Comparison of ENCODE assay signal across 22 cellular contexts in genomic region chr14:99461411-99461810, GRCh38.
"Had no signal": no experiment of that assay in that cellular context is flagged by ENCODE, and none has a peak within 500 bp of the region (broad histone marks: within the 10 kb centered on the region; RNA-seq: fewer than 3 reads in every experiment).

No MANE protein-coding gene starts in this region.

- H3K36me3 ChIP-seq: uterus had no signal

- H3K4me3 ChIP-seq: neural progenitor cell, right atrium auricular region, spleen, thoracic aorta, uterus had no signal

- H3K9me3 ChIP-seq: right atrium auricular region, spleen, thoracic aorta, uterus had no signal

- H3K27ac Mint-ChIP-seq: mesothelial cell of epicardium; neural progenitor cell; stimulated activated naive CD8-positive, alpha-beta T cell treated with anti-CD3 and anti-CD28 coated beads, Interleukin-15, Interleukin-2, amounts not matched to agents 100 ng/mL and 50 ng/mL, for 24 hours had no signal

- H3K4me1 ChIP-seq: neural progenitor cell, right atrium auricular region, spleen, uterus had no signal

- ATAC-seq: left ventricle myocardium superior; naive thymus-derived CD4-positive, alpha-beta T cell had no signal

- H3K27me3 ChIP-seq: brain microvascular endothelial cell, neural progenitor cell, right atrium auricular region, spleen, uterus had no signal

- H3K4me2 ChIP-seq: neural progenitor cell had no signal

- DNase-seq: activated CD4-positive, alpha-beta T cell treated with anti-CD3 and anti-CD28 coated beads for 48 hours; activated CD4-positive, alpha-beta T cell treated with anti-CD3 and anti-CD28 coated beads, Interleukin-2, amount 50 U/mL, for 48 hours; activated CD8-positive, alpha-beta memory T cell treated with anti-CD3 and anti-CD28 coated beads for 24 hours; activated gamma-delta T cell treated with Interleukin-2 at 50 U/mL for 16 hours; activated naive CD4-positive, alpha-beta T cell treated with anti-CD3 and anti-CD28 coated beads, Interleukin-2, amount 50 U/mL, for 16 hours; activated T-cell treated with anti-CD3 and anti-CD28 coated beads, Interleukin-2, amount 50 U/mL, for 24 hours; amniotic stem cell; brain microvascular endothelial cell; caudate nucleus; glutamatergic neuron; left ventricle myocardium superior; naive thymus-derived CD4-positive, alpha-beta T cell; occipital lobe; spleen; T-helper 9 cell; uterus had no signal

- H3K4me3 Mint-ChIP-seq: activated T-cell treated with anti-CD3 and anti-CD28 coated beads, Interleukin-2, amount 50 U/mL, for 24 hours; mesothelial cell of epicardium; naive thymus-derived CD4-positive, alpha-beta T cell; neural progenitor cell; stimulated activated naive CD8-positive, alpha-beta T cell treated with anti-CD3 and anti-CD28 coated beads, Interleukin-15, Interleukin-2, amounts not matched to agents 100 ng/mL and 50 ng/mL, for 24 hours had no signal

- H3K9me3 Mint-ChIP-seq: activated T-cell treated with anti-CD3 and anti-CD28 coated beads, Interleukin-2, amount 50 U/mL, for 24 hours; mesothelial cell of epicardium; naive thymus-derived CD4-positive, alpha-beta T cell; neural progenitor cell; stimulated activated naive CD8-positive, alpha-beta T cell treated with anti-CD3 and anti-CD28 coated beads, Interleukin-15, Interleukin-2, amounts not matched to agents 100 ng/mL and 50 ng/mL, for 24 hours had no signal

- H3K27me3 Mint-ChIP-seq: activated T-cell treated with anti-CD3 and anti-CD28 coated beads, Interleukin-2, amount 50 U/mL, for 24 hours; naive thymus-derived CD4-positive, alpha-beta T cell; stimulated activated naive CD8-positive, alpha-beta T cell treated with anti-CD3 and anti-CD28 coated beads, Interleukin-15, Interleukin-2, amounts not matched to agents 100 ng/mL and 50 ng/mL, for 24 hours had no signal

- H3K27ac ChIP-seq: brain microvascular endothelial cell, neural progenitor cell, right atrium auricular region, spleen, thoracic aorta, uterus, VCaP had no signal

- H3K9ac ChIP-seq: neural progenitor cell had no signal

- H2AFZ ChIP-seq: neural progenitor cell had no signal
